Comparison of ENCODE assay signal across 17 cellular contexts in genomic region chr1:215890438-215890837, GRCh38.
A peak's percentile ranks its signal among the peaks of the same experiment; 100 is the strongest.
DNase-seq lines count a peak whose midpoint lies in the region; ATAC-seq and TF ChIP-seq lines count a peak whose summit lies in the region.
"Had no signal": no experiment of that assay in that cellular context is flagged by ENCODE, and none has a peak within 500 bp of the region (broad histone marks: within the 10 kb centered on the region; RNA-seq: fewer than 3 reads in every experiment).

No MANE protein-coding gene starts in this region.

- no peak for TF ChIP-seq POLR2A in vagina (IDR thresholded peaks at IDR 0.05)

- H3K4me3 ChIP-seq in BLaER1 treated with 17β-estradiol and CSF1 and Interleukin-3, amounts not matched to agents 10 nM and 100 nM = no peak overlapping the region
- H3K4me3 ChIP-seq in vagina = no peak overlapping the region
- H3K4me3 ChIP-seq: right lobe of liver, transverse colon had no signal

- ATAC-seq in GM19455 (IDR thresholded peaks at IDR 0.05; ENCODE audit: unreplicated experiment) (peak; percentile 60), HG02798 (IDR thresholded peaks at IDR 0.05; ENCODE audit: poor library complexity, unreplicated experiment) (peak; percentile 70), HG03460 (IDR thresholded peaks at IDR 0.05; ENCODE audit: unreplicated experiment) (peak; percentile 63)
- ATAC-seq: right lobe of liver had no signal

- peak overlapping the region; percentile 21 to 69 (median 47); a peak in 21 of 22 replicates for H3K4me2 ChIP-seq in BLaER1 treated with 17β-estradiol and CSF1 and Interleukin-3, amounts not matched to agents 10 nM and 100 nM

- H3K27me3 ChIP-seq in BLaER1 treated with 17β-estradiol and CSF1 and Interleukin-3, amounts not matched to agents 10 nM and 100 nM = no peaks in the 10 kb centered on the region
- no peaks in the 10 kb centered on the region for H3K27me3 ChIP-seq in vagina
- H3K27me3 ChIP-seq: right lobe of liver, transverse colon had no signal

- H3K4me1 ChIP-seq in BLaER1 treated with 17β-estradiol and CSF1 and Interleukin-3, amounts not matched to agents 10 nM and 100 nM = peaks cover 29 to 39% (median 33%) of the 10 kb centered on the region in 10 experiments
- no peaks in the 10 kb centered on the region for H3K4me1 ChIP-seq in vagina
- H3K4me1 ChIP-seq: transverse colon had no signal

- no peaks in the 10 kb centered on the region for H3K36me3 ChIP-seq in BLaER1 treated with 17β-estradiol and CSF1 and Interleukin-3, amounts not matched to agents 10 nM and 100 nM
- no peaks in the 10 kb centered on the region for H3K36me3 ChIP-seq in vagina
- H3K36me3 ChIP-seq: right lobe of liver, transverse colon had no signal

- DNase-seq in NCI-H187 (lab: John Stamatoyannopoulos, UW) (no peak), vagina (ENCODE audit: extremely low spot score in 2 of 2) (no peak), G401 (ENCODE audit: low spot score) (no peak)
- no peak for DNase-seq in activated CD4-positive, alpha-beta T cell treated with anti-CD3 and anti-CD28 coated beads, Interleukin-2, amount 50 U/mL, for 48 hours
- DNase-seq: 8988T; activated CD4-positive, alpha-beta T cell treated with anti-CD3 and anti-CD28 coated beads for 4 hours; central memory CD4-positive, alpha-beta T cell; DND-41; NCI-H2081 treated with DMSO at 0.1 percent for 48 hours; NCI-H748 treated with DMSO at 0.1 percent for 48 hours; right lobe of liver; stimulated activated CD4-positive, alpha-beta T cell treated with anti-CD3 and anti-CD28 coated beads, Interleukin-2, amount 100 ng/mL, for 48 hours; transverse colon had no signal

- H3K9ac ChIP-seq in BLaER1 treated with 17β-estradiol and CSF1 and Interleukin-3, amounts not matched to agents 10 nM and 100 nM = no peak overlapping the region

- intact Hi-C loops in vagina (cut with DNase I) = no loop called here

- TF ChIP-seq CTCF in vagina (IDR thresholded peaks at IDR 0.05) = no peak

- in situ Hi-C loops in G401 (cut with HindIII; ENCODE audit: low sequenced_read_pairs) = no loop called here

- no peaks in the 10 kb centered on the region for H4K20me1 ChIP-seq in BLaER1 treated with 17β-estradiol and CSF1 and Interleukin-3, amounts not matched to agents 10 nM and 100 nM

- H3K9me3 ChIP-seq in BLaER1 treated with 17β-estradiol and CSF1 and Interleukin-3, amounts not matched to agents 10 nM and 100 nM (replicated peaks in 1 of 11) = no peaks in the 10 kb centered on the region
- H3K9me3 ChIP-seq in vagina = no peaks in the 10 kb centered on the region
- H3K9me3 ChIP-seq: right lobe of liver, transverse colon had no signal

- H3K27ac ChIP-seq in BLaER1 treated with 17β-estradiol and CSF1 and Interleukin-3, amounts not matched to agents 10 nM and 100 nM = peak overlapping the region in 6 of 11 experiments; percentile 33 to 58 (median 42); a peak in 10 of 22 replicates
- no peak overlapping the region for H3K27ac ChIP-seq in vagina
- H3K27ac ChIP-seq: right lobe of liver, transverse colon had no signal
